Comparison of ENCODE assay signal across 18 cellular contexts in the genomic region with DNA sequence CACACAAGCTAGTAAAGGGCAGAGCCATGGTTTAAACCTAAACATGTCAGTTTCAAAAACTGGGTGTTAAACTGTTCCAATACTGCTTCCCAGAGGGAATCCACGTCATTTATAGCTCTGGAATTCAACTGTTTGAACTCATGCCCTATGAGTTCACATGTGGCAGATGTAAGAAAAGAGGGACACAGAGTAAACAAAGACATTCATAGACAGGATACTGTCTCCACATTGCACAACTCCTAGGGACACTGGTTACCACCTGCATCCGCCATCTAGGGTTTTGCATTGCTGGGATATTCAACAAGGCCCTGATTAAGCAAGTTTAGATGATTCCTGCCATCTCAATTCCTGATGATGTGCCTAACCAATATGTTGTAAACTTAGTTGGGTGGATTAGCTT.
DNase-seq lines count a peak whose midpoint lies in the region; ATAC-seq and TF ChIP-seq lines count a peak whose summit lies in the region.
"Had no signal": no experiment of that assay in that cellular context is flagged by ENCODE, and none has a peak within 500 bp of the region (broad histone marks: within the 10 kb centered on the region; RNA-seq: fewer than 3 reads in every experiment).

No MANE protein-coding gene starts in this region.

- H3K36me3 ChIP-seq in fibroblast of lung (ENCODE audit: control insufficient read depth, insufficient read depth, low read length) = no peaks in the 10 kb centered on the region
- H3K36me3 ChIP-seq: colonic mucosa, esophagus squamous epithelium, pancreas had no signal

- no peak overlapping the region for H3K27ac Mint-ChIP-seq in T-helper 17 cell
- H3K27ac Mint-ChIP-seq: activated CD8-positive, alpha-beta T cell treated with anti-CD3 and anti-CD28 coated beads for 36 hours; CD4-positive, alpha-beta memory T cell; memory B cell had no signal

- H3K79me2 ChIP-seq in fibroblast of lung (ENCODE audit: control insufficient read depth, insufficient read depth, low read length) = no peaks in the 10 kb centered on the region

- no peak overlapping the region for H3K4me3 ChIP-seq in fibroblast of lung (replicated peaks in 1 of 4; ENCODE audit: control extremely low read depth in 1 of 4, insufficient read depth in 1 of 4, low read depth in 3 of 4, low read length in 4 of 4)
- H3K4me3 ChIP-seq: colonic mucosa, esophagus squamous epithelium, pancreas, testis had no signal

- no peak overlapping the region for H3K4me3 Mint-ChIP-seq in T-helper 17 cell
- H3K4me3 Mint-ChIP-seq: activated CD8-positive, alpha-beta T cell treated with anti-CD3 and anti-CD28 coated beads for 36 hours; CD4-positive, alpha-beta memory T cell; memory B cell had no signal

- peaks cover 17% of the 10 kb centered on the region for H3K4me1 ChIP-seq in fibroblast of lung (ENCODE audit: control insufficient read depth, extremely low read depth, insufficient read depth, low read length)
- H3K4me1 ChIP-seq: colonic mucosa, pancreas had no signal

- H4K20me1 ChIP-seq in fibroblast of lung (ENCODE audit: control insufficient read depth, extremely low read depth, insufficient read depth, low read length) = no peaks in the 10 kb centered on the region

- no peak overlapping the region for H3K9ac ChIP-seq in fibroblast of lung (ENCODE audit: insufficient read depth, low read length)

- H3K27me3 ChIP-seq in fibroblast of lung (ENCODE audit: control insufficient read depth, insufficient read depth, low read length) = no peaks in the 10 kb centered on the region
- H3K27me3 ChIP-seq: colonic mucosa, esophagus squamous epithelium, pancreas, testis had no signal

- no peaks in the 10 kb centered on the region for H3K36me3 Mint-ChIP-seq in T-helper 17 cell (ENCODE audit: low read depth)
- H3K36me3 Mint-ChIP-seq: CD4-positive, alpha-beta memory T cell; memory B cell had no signal

- H3K4me1 Mint-ChIP-seq in T-helper 17 cell = peaks cover 3% of the 10 kb centered on the region

- H3K9me3 ChIP-seq in fibroblast of lung (ENCODE audit: control insufficient read depth, insufficient read depth, low read depth, low read length) = no peaks in the 10 kb centered on the region
- peaks cover 2% of the 10 kb centered on the region for H3K9me3 ChIP-seq in T-helper 17 cell (ENCODE audit: control insufficient read depth, low read length, poor library complexity, severe bottlenecking)
- H3K9me3 ChIP-seq: colonic mucosa, esophagus squamous epithelium, pancreas, testis had no signal

- H3K27me3 Mint-ChIP-seq in T-helper 17 cell = no peaks in the 10 kb centered on the region
- H3K27me3 Mint-ChIP-seq: activated CD8-positive, alpha-beta T cell treated with anti-CD3 and anti-CD28 coated beads for 36 hours; memory B cell had no signal

- intact Hi-C loops in sciatic nerve (cut with DNase I) = no loop called here

- peak; percentile 63 for ATAC-seq in sciatic nerve
- ATAC-seq in T-helper 17 cell = no peak
- ATAC-seq: activated CD8-positive, alpha-beta T cell treated with anti-CD3 and anti-CD28 coated beads for 36 hours; pancreas; SK-N-SH treated with all-trans-retinoic acid at 6 μM for 48 hours had no signal

- no peak overlapping the region for H3K4me2 ChIP-seq in fibroblast of lung (ENCODE audit: extremely low read depth, insufficient read depth, low read length)

- peak; percentile 73 for DNase-seq in ELR (ENCODE audit: low read depth)
- DNase-seq in MV-4-11 (lab: John Stamatoyannopoulos, UW) = peak; percentile 16
- peak; percentile 64 to 85 for DNase-seq in fibroblast of lung (ENCODE audit: low read depth in 2 of 2)
- no peak for DNase-seq in sciatic nerve (ENCODE audit: low spot score)
- DNase-seq in T-helper 17 cell = no peak
- no peak for DNase-seq in effector CD4-positive, alpha-beta T cell
- no peak for DNase-seq in NCI-H345 treated with DMSO at 0.1 percent for 48 hours (lab: John Stamatoyannopoulos, UW; ENCODE audit: unreplicated experiment)
- no peak for DNase-seq in OCI-M2 (lab: John Stamatoyannopoulos, UW; ENCODE audit: unreplicated experiment)
- DNase-seq: activated CD8-positive, alpha-beta T cell treated with anti-CD3 and anti-CD28 coated beads for 36 hours; amygdala; CD4-positive, alpha-beta memory T cell; colonic mucosa; esophagus squamous epithelium; NCI-H2171 treated with DMSO at 0.1 percent for 48 hours; pancreas; testis had no signal

- H2AFZ ChIP-seq in fibroblast of lung (ENCODE audit: low read length) = no peak overlapping the region

- TF ChIP-seq CTCF in fibroblast of lung (conservative IDR thresholded peaks at IDR 0.05 in 1 of 2, IDR thresholded peaks at IDR 0.05 in 1 of 2; ENCODE audit: low read depth in 1 of 2, low read length in 2 of 2) = no peak

- H3K27ac ChIP-seq in fibroblast of lung (ENCODE audit: insufficient read depth, low read length) = peak overlapping the region; percentile 87
- H3K27ac ChIP-seq: colonic mucosa, pancreas had no signal

Comparison
In these comparisons a context has a peak if more than half of its experiments do, and no peak if none do; other contexts are left out.
1. DNase-seq: peak in ELR (single experiment), MV-4-11 (single experiment) and fibroblast of lung (2 of 2); none in sciatic nerve (single experiment), T-helper 17 cell (0 of 3), effector CD4-positive, alpha-beta T cell (single experiment), NCI-H345 treated with DMSO at 0.1 percent for 48 hours (single experiment) and OCI-M2 (single experiment).